In genomic region chr20:33667245-33668086, GRCh38 we compare ENCODE assay signal across 8 cellular contexts. TPM values are rescaled to one million over a fixed set of nuclear protein-coding genes. Genes with fewer than 3 reads are reported as not detected.
DNase-seq lines count a peak whose midpoint lies in the region; ATAC-seq and TF ChIP-seq lines count a peak whose summit lies in the region.

No MANE protein-coding gene starts in this region.

- H3K27ac ChIP-seq in mesodermal cell (ENCODE audit: low read depth, low read length, severe bottlenecking), result no peak overlapping the region

- DNase-seq in ELF-1 (ENCODE audit: low read depth, low spot score) (peak; percentile 92), NB4 (ENCODE audit: low read depth) (peak; percentile 87), OCI-M2 (lab: John Stamatoyannopoulos, UW; ENCODE audit: unreplicated experiment) (no peak)
- DNase-seq in activated CD4-positive, alpha-beta T cell treated with anti-CD3 and anti-CD28 coated beads, Interleukin-2, amount 50 U/mL, for 48 hours, result peak; percentile 53 to 62
- DNase-seq in effector CD8-positive, alpha-beta T cell (lab: John Stamatoyannopoulos, UW), result peak; percentile 23
- peak; percentile 63 for DNase-seq in stimulated activated naive CD8-positive, alpha-beta T cell treated with anti-CD3 and anti-CD28 coated beads, Interleukin-15, Interleukin-2, amounts not matched to agents 100 U/mL and 50 U/mL, for 24 hours

- H3K36me3 ChIP-seq in mesodermal cell (ENCODE audit: control insufficient read depth, insufficient read depth, low read length), result peaks cover 46% of the 10 kb centered on the region

- peaks cover 9% of the 10 kb centered on the region for H3K4me1 ChIP-seq in mesodermal cell (ENCODE audit: control insufficient read depth, insufficient read depth, low read length, poor library complexity, severe bottlenecking)

- ATAC-seq in GM21737 (IDR thresholded peaks at IDR 0.05; ENCODE audit: unreplicated experiment), result peak; percentile 9
- ATAC-seq in stimulated activated naive CD8-positive, alpha-beta T cell treated with anti-CD3 and anti-CD28 coated beads, Interleukin-15, Interleukin-2, amounts not matched to agents 100 U/mL and 50 U/mL, for 24 hours, result peak; percentile 20

- WGBS in mesodermal cell (ENCODE audit: insufficient coverage in 2 of 2), 2 experiments, result 70 to 72% methylated on average over 85 to 94 of the region's 94 CpGs

- H3K9me3 ChIP-seq in mesodermal cell (ENCODE audit: control insufficient read depth, low read length), result no peaks in the 10 kb centered on the region

- TF ChIP-seq POLR2A in NB4 (IDR thresholded peaks at IDR 0.05; ENCODE audit: extremely low read depth, insufficient read length), result peak; percentile 45

- H3K4me3 ChIP-seq in NB4 (ENCODE audit: low read depth, low read length), result peak overlapping the region; percentile 39
- H3K4me3 ChIP-seq in mesodermal cell (ENCODE audit: extremely low read depth, insufficient read depth, low read length, poor library complexity, severe bottlenecking), result peak overlapping the region; percentile 22

- no peak for TF ChIP-seq CTCF in NB4 (IDR thresholded peaks at IDR 0.05; ENCODE audit: low read depth, low read length)

RNA-seq across cellular contexts. Expression of gene ACTL10, which starts 0.7 kb away (rescaled TPM):
- 0.18 TPM for polyA plus RNA-seq in mesodermal cell (2013, experiment 1 of 2)
- polyA plus RNA-seq in mesodermal cell (2013, experiment 2 of 2), result 0.25 TPM

RNA-seq across cellular contexts. Expression of gene C20orf144, which starts 5.3 kb away (rescaled TPM):
- polyA plus RNA-seq in mesodermal cell (2013, experiment 1 of 2), result 0.15 TPM
- not detected for polyA plus RNA-seq in mesodermal cell (2013, experiment 2 of 2)

RNA-seq across cellular contexts. Expression of gene NECAB3, which starts 6.8 kb away (rescaled TPM):
- 29.1 TPM for polyA plus RNA-seq in mesodermal cell (2013, experiment 1 of 2)
- 27.1 TPM for polyA plus RNA-seq in mesodermal cell (2013, experiment 2 of 2)

RNA-seq across cellular contexts. Expression of gene E2F1, which starts 18.7 kb away (rescaled TPM):
- 10.5 TPM for polyA plus RNA-seq in mesodermal cell (2013, experiment 1 of 2)
- 11.0 TPM for polyA plus RNA-seq in mesodermal cell (2013, experiment 2 of 2)

RNA-seq across cellular contexts. Expression of gene PXMP4, which starts 52.6 kb away (rescaled TPM):
- polyA plus RNA-seq in mesodermal cell (2013, experiment 1 of 2), result 2.0 TPM
- 2.1 TPM for polyA plus RNA-seq in mesodermal cell (2013, experiment 2 of 2)
